ENCODE assay signal across 8 cellular contexts in the genomic region with DNA sequence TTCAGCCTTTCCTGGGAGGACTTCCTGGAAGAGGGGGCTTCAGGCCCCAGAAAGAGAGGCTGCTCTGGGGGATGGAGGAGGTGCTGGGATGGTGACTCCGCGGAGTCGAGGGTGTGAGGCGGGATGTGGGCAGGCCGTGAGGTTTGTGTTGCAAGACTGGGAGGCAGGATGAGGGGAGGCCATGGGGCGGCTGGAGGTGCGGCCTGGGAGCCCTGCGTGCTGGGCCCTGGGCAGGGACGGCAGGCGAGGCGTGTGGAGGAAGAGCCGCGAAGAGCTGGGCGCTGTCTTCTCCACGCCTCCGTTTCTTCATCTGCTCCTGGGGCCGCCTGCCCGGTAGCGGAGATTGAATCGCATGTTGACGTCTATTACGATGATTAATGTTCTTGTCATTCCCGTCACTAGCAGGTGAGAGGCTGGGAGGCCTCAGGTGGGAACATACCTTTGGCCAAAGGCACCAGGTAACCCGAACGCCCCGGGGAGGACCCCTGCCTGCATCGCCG. TPM values are rescaled to one million over a fixed set of nuclear protein-coding genes. Genes with fewer than 3 reads are reported as not detected.
DNase-seq lines count a peak whose midpoint lies in the region; ATAC-seq, FAIRE-seq and TF ChIP-seq lines count a peak whose summit lies in the region.

No MANE protein-coding gene starts in this region.

- H3K4me3 ChIP-seq in OCI-LY7 (ENCODE audit: low read depth, low read length, poor library complexity, severe bottlenecking) (no peak overlapping the region), fibroblast of pulmonary artery (replicated peaks; ENCODE audit: low read depth, low read length) (peak overlapping the region; percentile 34), pancreas (peak overlapping the region; percentile 21 to 79 (median 49)), urinary bladder (ENCODE audit: low read depth, low read length) (peak overlapping the region; percentile 90)

- no peaks in the 10 kb centered on the region for H3K9me3 ChIP-seq in OCI-LY7 (ENCODE audit: low read length)
- no peaks in the 10 kb centered on the region for H3K9me3 ChIP-seq in pancreas

- no peaks in the 10 kb centered on the region for H4K20me1 ChIP-seq in OCI-LY7 (ENCODE audit: insufficient read depth, low read length)

- TF ChIP-seq CTCF in OCI-LY7 (conservative IDR thresholded peaks at IDR 0.05; ENCODE audit: low read length) (no peak), fibroblast of pulmonary artery (IDR thresholded peaks at IDR 0.05; ENCODE audit: low read length, missing control alignments) (no peak), pancreas (IDR thresholded peaks at IDR 0.05) (no peak)

- POLR2A ChIA-PET in OCI-LY7 (lab: Charles Lee), result interaction anchor here (0.9 kb wide), 1 partner anchor 74 kb away, joined by 3 read pairs; no protein-coding TSS in a partner anchor

- no peaks in the 10 kb centered on the region for H3K9me2 ChIP-seq in OCI-LY7 (ENCODE audit: insufficient read depth, low read length)

- no TSS peak for BruUV-seq in OCI-LY7 (replicated peaks; lab: Mats Ljungman, UMichigan)

- DNase-seq in NCI-H748 (lab: John Stamatoyannopoulos, UW; ENCODE audit: unreplicated experiment), result peak; percentile 60
- DNase-seq in NCI-H748 treated with DMSO at 0.1 percent for 48 hours (lab: John Stamatoyannopoulos, UW), result no peak
- peak; percentile 18 for DNase-seq in OCI-LY7 (ENCODE audit: low spot score)
- peak; percentile 83 to 87 for DNase-seq in activated T-cell treated with anti-CD3 and anti-CD28 coated beads, Interleukin-2, amount 50 U/mL, for 48 hours
- DNase-seq in fibroblast of pulmonary artery (ENCODE audit: low read depth), result peak; percentile 85
- peak in 4 of 6 donors; percentile 60 to 73 (median 68) for DNase-seq in pancreas
- no peak for DNase-seq in DMS79 (lab: John Stamatoyannopoulos, UW)

- intact Hi-C loops in OCI-LY7 (cut with micrococcal nuclease; ENCODE audit: unreplicated experiment) (loop anchor here (5.0 to 10.0 kb wide), 2 partner anchors 234 to 337 kb away; partner anchors contain the start of genes CTBP1 and UVSSA), pancreas (cut with DNase I) (no loop called here)

- no peak overlapping the region for H3K27ac ChIP-seq in OCI-LY7 (ENCODE audit: low read depth, low read length, poor library complexity, severe bottlenecking)
- peak overlapping the region; percentile 72 to 86 (median 79) for H3K27ac ChIP-seq in pancreas
- H3K27ac ChIP-seq in urinary bladder (ENCODE audit: low read depth), result peak overlapping the region; percentile 76

- no peaks in the 10 kb centered on the region for H3K79me2 ChIP-seq in OCI-LY7 (ENCODE audit: insufficient read depth, low read depth, low read length)

- CTCF ChIA-PET in OCI-LY7 (lab: Charles Lee; ENCODE audit: unreplicated experiment), result no interaction called here

- peak overlapping the region; percentile 66 for H3K4me2 ChIP-seq in OCI-LY7 (ENCODE audit: low read length)

- FAIRE-seq in pancreas (lab: Jason Lieb, UNC), result no peak

- no peak overlapping the region for H2AFZ ChIP-seq in OCI-LY7 (ENCODE audit: low read length)

- WGBS in pancreas, 2 donors, result 0 to 2% methylated on average over 22 to 28 of the region's 28 CpGs
- WGBS in urinary bladder, result under 1% methylated on average over 28 of the region's 28 CpGs

- H3K36me3 ChIP-seq in OCI-LY7 (ENCODE audit: insufficient read depth, low read length) (no peaks in the 10 kb centered on the region), pancreas (no peaks in the 10 kb centered on the region), urinary bladder (ENCODE audit: insufficient read depth) (no peaks in the 10 kb centered on the region)

- peak; percentile 37 to 47 (median 40) for ATAC-seq in pancreas

- no peaks in the 10 kb centered on the region for H3K27me3 ChIP-seq in pancreas

- peaks cover 29% of the 10 kb centered on the region for H3K4me1 ChIP-seq in OCI-LY7 (ENCODE audit: insufficient read depth, low read length, poor library complexity, severe bottlenecking)
- H3K4me1 ChIP-seq in pancreas, result peaks cover 7 to 9% (median 7%) of the 10 kb centered on the region in 3 donors
- peaks cover 1% of the 10 kb centered on the region for H3K4me1 ChIP-seq in urinary bladder (ENCODE audit: insufficient read depth)

RNA-seq across cellular contexts. Expression of gene FGFRL1, which starts 0.9 kb away (rescaled TPM):
- 1.4 and 1.8 TPM in 2 replicates for total RNA-seq in OCI-LY7 (2014; rRNA removed; shearing (Covaris generic))
- total RNA-seq in OCI-LY7 (2022) (2.7 and 3.1 TPM in 2 replicates), pancreas (10 to 100 TPM; 25.1 to 41.4 (median 31.1) TPM), urinary bladder (5.7 TPM)
- polyA plus RNA-seq in pancreas (10 to 100 TPM; 15.4 to 42.8 TPM), urinary bladder (25.7 TPM)

RNA-seq across cellular contexts. Expression of gene SLC26A1, which starts 17.4 kb away (rescaled TPM):
- total RNA-seq in OCI-LY7 (2014; rRNA removed; shearing (Covaris generic)), result not detected in 2 replicates
- total RNA-seq in OCI-LY7 (2022) (0.30 TPM in 1 of 2 replicates, not detected in the other), pancreas (1 to 10 TPM in 2 of 6 donors, under 1 TPM in 4; 0.28 to 1.7 (median 0.66) TPM), urinary bladder (0.05 TPM)
- polyA plus RNA-seq in pancreas (1 to 10 TPM in 1 of 2 donors, under 1 TPM in 1; 0.45 to 1.6 TPM), urinary bladder (0.20 TPM)

RNA-seq across cellular contexts. Expression of gene IDUA, which starts 23.7 kb away (rescaled TPM):
- total RNA-seq in OCI-LY7 (2014; rRNA removed; shearing (Covaris generic)), result 9.3 and 15.7 TPM in 2 replicates
- total RNA-seq in OCI-LY7 (2022), result 10.4 and 12.3 TPM in 2 replicates
- 10 to 100 TPM; 17.6 to 33.7 (median 20.2) TPM for total RNA-seq in pancreas
- 10 to 100 TPM; 40.7 to 56.9 TPM for polyA plus RNA-seq in pancreas
- 7.9 TPM for total RNA-seq in urinary bladder
- 18.2 TPM for polyA plus RNA-seq in urinary bladder

RNA-seq across cellular contexts. Expression of gene DGKQ, which starts 37.2 kb away (rescaled TPM):
- 8.6 and 11.3 TPM in 2 replicates for total RNA-seq in OCI-LY7 (2014; rRNA removed; shearing (Covaris generic))
- total RNA-seq in OCI-LY7 (2022) (13.0 and 15.2 TPM in 2 replicates), pancreas (10 to 100 TPM in 1 of 6 donors, 1 to 10 TPM in 5; 5.7 to 11.3 (median 7.4) TPM), urinary bladder (5.0 TPM)
- polyA plus RNA-seq in pancreas (10 to 100 TPM in 1 of 2 donors, 1 to 10 TPM in 1; 10.0 to 11.7 TPM), urinary bladder (10.0 TPM)

Comparison
In these comparisons a context has a peak if more than half of its experiments do, and no peak if none do; other contexts are left out.
1. DNase-seq: peak in NCI-H748 (single experiment), OCI-LY7 (single experiment), activated T-cell treated with anti-CD3 and anti-CD28 coated beads, Interleukin-2, amount 50 U/mL, for 48 hours (2 of 2), fibroblast of pulmonary artery (single experiment) and pancreas (4 of 6); none in NCI-H748 treated with DMSO at 0.1 percent for 48 hours (single experiment) and DMS79 (single experiment).